ENCODE assay signal across 14 cellular contexts in genomic region chr3:132643366-132643765, GRCh38. TPM values are rescaled to one million over a fixed set of nuclear protein-coding genes. Genes with fewer than 3 reads are reported as not detected.
"Had no signal": no experiment of that assay in that cellular context is flagged by ENCODE, and none has a peak within 500 bp of the region (broad histone marks: within the 10 kb centered on the region; RNA-seq: fewer than 3 reads in every experiment).

No MANE protein-coding gene starts in this region.

- H3K27me3 ChIP-seq: hepatocyte, right atrium auricular region had no signal

- H3K9me3 ChIP-seq: right atrium auricular region had no signal

- H3K4me1 ChIP-seq: right atrium auricular region had no signal

- H3K9me3 Mint-ChIP-seq: mesothelial cell of epicardium had no signal

- H3K4me2 ChIP-seq: hepatocyte had no signal

- H3K4me3 ChIP-seq: hepatocyte, right atrium auricular region had no signal

- H3K27ac ChIP-seq: hepatocyte, right atrium auricular region had no signal

- DNase-seq: activated CD4-positive, alpha-beta T cell treated with anti-CD3 and anti-CD28 coated beads for 1 hour; activated CD4-positive, alpha-beta T cell treated with anti-CD3 and anti-CD28 coated beads, Interleukin-2, amount 50 U/mL, for 48 hours; activated naive CD4-positive, alpha-beta T cell; kidney; posterior cingulate gyrus; stimulated activated CD4-positive, alpha-beta T cell treated with anti-CD3 and anti-CD28 coated beads, Interleukin-2, amount 100 ng/mL, for 24 hours; stimulated activated naive CD8-positive, alpha-beta T cell treated with anti-CD3 and anti-CD28 coated beads, Interleukin-15, Interleukin-2, amounts not matched to agents 100 U/mL and 50 U/mL, for 24 hours had no signal

- H3K4me1 Mint-ChIP-seq: mesothelial cell of epicardium, neural crest cell had no signal

- ATAC-seq: stimulated activated naive CD8-positive, alpha-beta T cell treated with anti-CD3 and anti-CD28 coated beads, Interleukin-15, Interleukin-2, amounts not matched to agents 100 U/mL and 50 U/mL, for 24 hours had no signal

- H3K27ac Mint-ChIP-seq: mesothelial cell of epicardium had no signal

- H2AFZ ChIP-seq: hepatocyte had no signal

- H3K4me3 Mint-ChIP-seq: mesothelial cell of epicardium, neural crest cell had no signal

RNA-seq across cellular contexts. Expression of gene ACKR4, which starts 46.3 kb away (rescaled TPM):
- total RNA-seq: cerebellum; myocyte; neural crest cell; T-helper 2 cell treated with Interferon-gamma antibody and Interleukin-4, amounts not matched to agents 100 ng/mL and 5 ng/mL, for 36 hours had no signal
